10 cellular contexts compared by ENCODE assay signal in genomic region chr6:16901777-16902176, GRCh38.
A peak's percentile ranks its signal among the peaks of the same experiment; 100 is the strongest.
DNase-seq lines count a peak whose midpoint lies in the region; TF ChIP-seq lines count a peak whose summit lies in the region.
"Had no signal": no experiment of that assay in that cellular context is flagged by ENCODE, and none has a peak within 500 bp of the region (broad histone marks: within the 10 kb centered on the region; RNA-seq: fewer than 3 reads in every experiment).

No MANE protein-coding gene starts in this region.

- H3K36me3 ChIP-seq in left ventricle myocardium inferior, result no peaks in the 10 kb centered on the region
- H3K36me3 ChIP-seq in tibial artery, result no peaks in the 10 kb centered on the region
- H3K36me3 ChIP-seq in vagina, result no peaks in the 10 kb centered on the region
- H3K36me3 ChIP-seq: SJSA1 had no signal

- H3K4me1 ChIP-seq in left ventricle myocardium inferior (no peaks in the 10 kb centered on the region), tibial artery (peaks cover 0 to 8% (median 0%) of the 10 kb centered on the region in 4 donors), vagina (no peaks in the 10 kb centered on the region)

- H3K4me3 ChIP-seq in left ventricle myocardium inferior (no peak overlapping the region), tibial artery (no peak overlapping the region), vagina (no peak overlapping the region)
- H3K4me3 ChIP-seq: SJSA1 had no signal

- no peaks in the 10 kb centered on the region for H3K9me3 ChIP-seq in left ventricle myocardium inferior (replicated peaks)
- no peaks in the 10 kb centered on the region for H3K9me3 ChIP-seq in tibial artery
- H3K9me3 ChIP-seq in vagina, result no peaks in the 10 kb centered on the region
- H3K9me3 ChIP-seq: SJSA1 had no signal

- TF ChIP-seq CTCF in left ventricle myocardium inferior (IDR thresholded peaks at IDR 0.05; ENCODE audit: borderline replicate concordance), result no peak
- no peak for TF ChIP-seq CTCF in tibial artery (IDR thresholded peaks at IDR 0.05)
- no peak for TF ChIP-seq CTCF in vagina (IDR thresholded peaks at IDR 0.05)

- H3K27ac ChIP-seq in left ventricle myocardium inferior (replicated peaks) (no peak overlapping the region), tibial artery (no peak overlapping the region), vagina (no peak overlapping the region)
- H3K27ac ChIP-seq: SJSA1 had no signal

- DNase-seq in HS-27A (ENCODE audit: low read depth), result peak; percentile 12
- DNase-seq in amniotic epithelial cell (ENCODE audit: low read depth), result peak; percentile 70
- DNase-seq in left ventricle myocardium inferior, result peak; percentile 46
- peak; percentile 75 to 83 for DNase-seq in tibial artery
- DNase-seq in stimulated activated CD4-positive, alpha-beta T cell treated with anti-CD3 and anti-CD28 coated beads, Interleukin-4, amount 100 ng/mL, for 1 hour, result no peak
- no peak for DNase-seq in vagina (ENCODE audit: extremely low spot score in 2 of 2)
- DNase-seq in pons (ENCODE audit: low spot score), result no peak
- DNase-seq: cerebellar nuclear complex, NCI-H1436 treated with DMSO at 0.1 percent for 48 hours had no signal

- no peak for TF ChIP-seq POLR2A in vagina (IDR thresholded peaks at IDR 0.05)

- H3K27me3 ChIP-seq in left ventricle myocardium inferior (ENCODE audit: low read depth) (no peaks in the 10 kb centered on the region), tibial artery (peaks cover 0 to 10% of the 10 kb centered on the region in 2 donors), vagina (no peaks in the 10 kb centered on the region)
- H3K27me3 ChIP-seq: SJSA1 had no signal

- intact Hi-C loops in left ventricle myocardium inferior (cut with micrococcal nuclease) (no loop called here), tibial artery (cut with DNase I; ENCODE audit: low total_unique reads) (no loop called here), vagina (cut with DNase I) (loop anchor here (5.0 kb wide), 1 partner anchor 119 kb away; no protein-coding TSS in a partner anchor)

Comparison
In these comparisons a context has a peak if more than half of its experiments do, and no peak if none do; other contexts are left out.
1. DNase-seq: peak in HS-27A (single experiment), amniotic epithelial cell (single experiment), left ventricle myocardium inferior (single experiment) and tibial artery (2 of 2); none in stimulated activated CD4-positive, alpha-beta T cell treated with anti-CD3 and anti-CD28 coated beads, Interleukin-4, amount 100 ng/mL, for 1 hour (single experiment), vagina (0 of 2) and pons (single experiment).